ENCODE assay signal across 14 cellular contexts in genomic region chr6:155103816-155104366, GRCh38.
DNase-seq lines count a peak whose midpoint lies in the region; ATAC-seq lines count a peak whose summit lies in the region.
"Had no signal": no experiment of that assay in that cellular context is flagged by ENCODE, and none has a peak within 500 bp of the region (broad histone marks: within the 10 kb centered on the region; RNA-seq: fewer than 3 reads in every experiment).

No MANE protein-coding gene starts in this region.

- H3K36me3 ChIP-seq in ACC112 (ENCODE audit: insufficient read depth, low read length) = no peaks in the 10 kb centered on the region

- no peak overlapping the region for H2AFZ ChIP-seq in ACC112 (ENCODE audit: low read length, unreplicated experiment)

- peak overlapping the region; percentile 80 for H3K27ac ChIP-seq in ACC112 (ENCODE audit: low read depth, low read length)

- peaks cover 27% of the 10 kb centered on the region for H3K4me1 ChIP-seq in ACC112 (ENCODE audit: control insufficient read depth, insufficient read depth, low read length, unreplicated experiment)

- H3K4me3 ChIP-seq in ACC112 (ENCODE audit: low read depth, low read length) = no peak overlapping the region
- H3K4me3 ChIP-seq: K562 had no signal

- H3K79me2 ChIP-seq in ACC112 (ENCODE audit: control insufficient read depth, insufficient read depth, low read length, unreplicated experiment) = no peaks in the 10 kb centered on the region

- no peak for ATAC-seq in GM18909 (IDR thresholded peaks at IDR 0.05; ENCODE audit: poor library complexity, unreplicated experiment)
- ATAC-seq in GM18511 (IDR thresholded peaks at IDR 0.05; ENCODE audit: unreplicated experiment) = no peak
- ATAC-seq: CD8-positive, alpha-beta T cell; HCT116; K562 had no signal

- DNase-seq in ELR (ENCODE audit: low read depth) (peak; percentile 22), iris pigment epithelial cell (ENCODE audit: low read depth) (peak; percentile 48), germinal center (ENCODE audit: low spot score) (no peak), NOMO-1 treated with dmso at 0.1 percent for 144 hours (lab: John Stamatoyannopoulos, UW; ENCODE audit: unreplicated experiment) (no peak)
- peak; percentile 13 for DNase-seq in activated T-helper 9 cell treated with anti-CD3 and anti-CD28 coated beads, Interleukin-2, amount 50 U/mL, for 16 hours (ENCODE audit: low read depth)
- DNase-seq: CD8-positive, alpha-beta T cell; NCI-H187; NK-92 treated with Interleukin-12 subunit alpha and Interleukin-12 subunit beta, amount 100 ng/mL, for 24 hours; small intestine had no signal

- H3K27me3 ChIP-seq in ACC112 (ENCODE audit: insufficient read depth, low read length) = no peaks in the 10 kb centered on the region

Comparison
In these comparisons a context has a peak if more than half of its experiments do, and no peak if none do; other contexts are left out.
1. DNase-seq: peak in ELR (single experiment), activated T-helper 9 cell treated with anti-CD3 and anti-CD28 coated beads, Interleukin-2, amount 50 U/mL, for 16 hours (single experiment) and iris pigment epithelial cell (single experiment); none in germinal center (single experiment) and NOMO-1 treated with dmso at 0.1 percent for 144 hours (single experiment).